38 cellular contexts compared by ENCODE assay signal in genomic region chr4:13169731-13170130, GRCh38.
"Had no signal": no experiment of that assay in that cellular context is flagged by ENCODE, and none has a peak within 500 bp of the region (broad histone marks: within the 10 kb centered on the region; RNA-seq: fewer than 3 reads in every experiment).

No MANE protein-coding gene starts in this region.

- H3K36me3 ChIP-seq: cardiac muscle cell, WERI-Rb-1 had no signal

- H3K4me1 Mint-ChIP-seq: activated CD4-positive, alpha-beta memory T cell treated with anti-CD3 and anti-CD28 coated beads, Interleukin-2, amount 10 ng/mL, durations not matched to agents 7 days and 5 days; activated CD4-positive, alpha-beta T cell treated with anti-CD3 and anti-CD28 coated beads for 36 hours; activated CD4-positive, alpha-beta T cell treated with anti-CD3 and anti-CD28 coated beads, Interleukin-2, amount 10 ng/mL, durations not matched to agents 7 days and 5 days; activated CD8-positive, alpha-beta memory T cell treated with anti-CD3 and anti-CD28 coated beads, Interleukin-2, amount 10 ng/mL, durations not matched to agents 7 days and 5 days; activated naive CD4-positive, alpha-beta T cell treated with anti-CD3 and anti-CD28 coated beads, Interleukin-2, amount 10 ng/mL, durations not matched to agents 7 days and 5 days; activated naive CD4-positive, alpha-beta T cell treated with anti-CD3 and anti-CD28 coated beads, Interleukin-2, amount 50 U/mL, for 24 hours; activated naive CD8-positive, alpha-beta T cell treated with anti-CD3 and anti-CD28 coated beads, Interleukin-2, amount 10 ng/mL, durations not matched to agents 7 days and 5 days; activated naive CD8-positive, alpha-beta T cell treated with anti-CD3 and anti-CD28 coated beads, Interleukin-2, amount 50 U/mL, for 24 hours; central memory CD8-positive, alpha-beta T cell had no signal

- H3K36me3 Mint-ChIP-seq: activated CD8-positive, alpha-beta memory T cell treated with anti-CD3 and anti-CD28 coated beads, Interleukin-2, amount 10 ng/mL, durations not matched to agents 7 days and 5 days; activated naive CD4-positive, alpha-beta T cell treated with anti-CD3 and anti-CD28 coated beads, Interleukin-2, amount 10 ng/mL, durations not matched to agents 7 days and 5 days; activated naive CD4-positive, alpha-beta T cell treated with anti-CD3 and anti-CD28 coated beads, Interleukin-2, amount 50 U/mL, for 24 hours; activated naive CD8-positive, alpha-beta T cell; activated naive CD8-positive, alpha-beta T cell treated with anti-CD3 and anti-CD28 coated beads, Interleukin-2, amount 10 ng/mL, durations not matched to agents 7 days and 5 days; brain; WTC11 had no signal

- H3K4me3 Mint-ChIP-seq: activated CD4-positive, alpha-beta memory T cell treated with anti-CD3 and anti-CD28 coated beads, Interleukin-2, amount 10 ng/mL, durations not matched to agents 7 days and 5 days; activated CD4-positive, alpha-beta T cell treated with anti-CD3 and anti-CD28 coated beads for 36 hours; activated CD4-positive, alpha-beta T cell treated with anti-CD3 and anti-CD28 coated beads, Interleukin-2, amount 10 ng/mL, durations not matched to agents 7 days and 5 days; activated CD8-positive, alpha-beta memory T cell treated with anti-CD3 and anti-CD28 coated beads, Interleukin-2, amount 10 ng/mL, durations not matched to agents 7 days and 5 days; activated CD8-positive, alpha-beta T cell treated with anti-CD3 and anti-CD28 coated beads, Interleukin-2, amount 10 ng/mL, durations not matched to agents 7 days and 5 days; activated naive CD4-positive, alpha-beta T cell treated with anti-CD3 and anti-CD28 coated beads, Interleukin-2, amount 10 ng/mL, durations not matched to agents 7 days and 5 days; activated naive CD4-positive, alpha-beta T cell treated with anti-CD3 and anti-CD28 coated beads, Interleukin-2, amount 50 U/mL, for 24 hours; activated naive CD8-positive, alpha-beta T cell; activated naive CD8-positive, alpha-beta T cell treated with anti-CD3 and anti-CD28 coated beads, Interleukin-2, amount 10 ng/mL, durations not matched to agents 7 days and 5 days; activated naive CD8-positive, alpha-beta T cell treated with anti-CD3 and anti-CD28 coated beads, Interleukin-2, amount 50 U/mL, for 24 hours; activated T-cell treated with anti-CD3 and anti-CD28 coated beads, Interleukin-2, amount 50 U/mL, for 24 hours; brain; central memory CD8-positive, alpha-beta T cell; T-helper 1 cell treated with Interleukin-12 subunit alpha and Interleukin-12 subunit beta and Interleukin-4 antibody, amounts not matched to agents 30 μg/mL and 1 μg/mL, for 36 hours; T-helper 2 cell treated with Interferon-gamma antibody and Interleukin-4, amounts not matched to agents 5 μg/mL and 100 μg/mL, for 36 hours; WTC11 had no signal

- FAIRE-seq: bronchial epithelial cell, TTC549 had no signal

- H3K9me3 Mint-ChIP-seq: activated CD4-positive, alpha-beta memory T cell treated with anti-CD3 and anti-CD28 coated beads, Interleukin-2, amount 10 ng/mL, durations not matched to agents 7 days and 5 days; activated naive CD4-positive, alpha-beta T cell treated with anti-CD3 and anti-CD28 coated beads, Interleukin-2, amount 10 ng/mL, durations not matched to agents 7 days and 5 days; activated naive CD4-positive, alpha-beta T cell treated with anti-CD3 and anti-CD28 coated beads, Interleukin-2, amount 50 U/mL, for 24 hours; activated naive CD8-positive, alpha-beta T cell treated with anti-CD3 and anti-CD28 coated beads, Interleukin-2, amount 50 U/mL, for 24 hours; activated T-cell treated with anti-CD3 and anti-CD28 coated beads, Interleukin-2, amount 50 U/mL, for 24 hours; activated T-helper 2 cell treated with anti-CD3 and anti-CD28 coated beads, Interferon-gamma antibody, Interleukin-2, Interleukin-4, amounts not matched to agents 10 μg/mL and 5 μg/mL and 100 μg/mL, durations not matched to agents 14 hours and 24 hours and 36 hours; brain; central memory CD8-positive, alpha-beta T cell; T-helper 1 cell treated with Interleukin-12 subunit alpha and Interleukin-12 subunit beta and Interleukin-4 antibody, amounts not matched to agents 30 μg/mL and 1 μg/mL, for 36 hours; T-helper 2 cell treated with Interferon-gamma antibody and Interleukin-4, amounts not matched to agents 5 μg/mL and 100 μg/mL, for 36 hours; WTC11 had no signal

- H3K27me3 ChIP-seq: cardiac muscle cell had no signal

- ATAC-seq: activated CD4-positive, alpha-beta T cell treated with anti-CD3 and anti-CD28 coated beads for 36 hours; activated CD4-positive, CD25-positive, alpha-beta regulatory T cell treated with anti-CD3 and anti-CD28 coated beads, Interleukin-2, amount 50 U/mL, for 24 hours; activated CD8-positive, alpha-beta memory T cell treated with anti-CD3 and anti-CD28 coated beads, Interleukin-2, amount 10 ng/mL, durations not matched to agents 7 days and 5 days; activated CD8-positive, alpha-beta T cell treated with anti-CD3 and anti-CD28 coated beads, Interleukin-2, amount 10 ng/mL, durations not matched to agents 7 days and 5 days; activated naive CD8-positive, alpha-beta T cell treated with anti-CD3 and anti-CD28 coated beads, Interleukin-2, amount 50 U/mL, for 24 hours; WTC11 had no signal

- H3K27ac ChIP-seq: cardiac muscle cell, WERI-Rb-1 had no signal

- H3K27me3 Mint-ChIP-seq: activated CD4-positive, alpha-beta memory T cell treated with anti-CD3 and anti-CD28 coated beads, Interleukin-2, amount 10 ng/mL, durations not matched to agents 7 days and 5 days; activated CD4-positive, alpha-beta T cell treated with anti-CD3 and anti-CD28 coated beads for 36 hours; activated CD4-positive, alpha-beta T cell treated with anti-CD3 and anti-CD28 coated beads, Interleukin-2, amount 10 ng/mL, durations not matched to agents 7 days and 5 days; activated CD8-positive, alpha-beta memory T cell treated with anti-CD3 and anti-CD28 coated beads, Interleukin-2, amount 10 ng/mL, durations not matched to agents 7 days and 5 days; activated naive CD4-positive, alpha-beta T cell treated with anti-CD3 and anti-CD28 coated beads, Interleukin-2, amount 10 ng/mL, durations not matched to agents 7 days and 5 days; activated naive CD4-positive, alpha-beta T cell treated with anti-CD3 and anti-CD28 coated beads, Interleukin-2, amount 50 U/mL, for 24 hours; activated naive CD8-positive, alpha-beta T cell; activated naive CD8-positive, alpha-beta T cell treated with anti-CD3 and anti-CD28 coated beads, Interleukin-2, amount 10 ng/mL, durations not matched to agents 7 days and 5 days; activated naive CD8-positive, alpha-beta T cell treated with anti-CD3 and anti-CD28 coated beads, Interleukin-2, amount 50 U/mL, for 24 hours; activated T-cell treated with anti-CD3 and anti-CD28 coated beads, Interleukin-2, amount 50 U/mL, for 24 hours; central memory CD8-positive, alpha-beta T cell had no signal

- DNase-seq: activated CD4-positive, alpha-beta memory T cell treated with anti-CD3 and anti-CD28 coated beads, Interleukin-2, amount 10 ng/mL, durations not matched to agents 7 days and 5 days; activated CD4-positive, alpha-beta T cell treated with anti-CD3 and anti-CD28 coated beads for 1 hour; activated CD4-positive, alpha-beta T cell treated with anti-CD3 and anti-CD28 coated beads for 36 hours; activated CD4-positive, alpha-beta T cell treated with anti-CD3 and anti-CD28 coated beads for 48 hours; activated CD4-positive, alpha-beta T cell treated with anti-CD3 and anti-CD28 coated beads, Interleukin-2, amount 10 ng/mL, durations not matched to agents 7 days and 5 days; activated CD4-positive, alpha-beta T cell treated with anti-CD3 and anti-CD28 coated beads, Interleukin-2, amount 50 U/mL, for 48 hours; activated CD4-positive, CD25-positive, alpha-beta regulatory T cell; activated CD8-positive, alpha-beta memory T cell treated with anti-CD3 and anti-CD28 coated beads for 24 hours; activated CD8-positive, alpha-beta memory T cell treated with anti-CD3 and anti-CD28 coated beads, Interleukin-2, amount 10 ng/mL, durations not matched to agents 7 days and 5 days; activated CD8-positive, alpha-beta memory T cell treated with anti-CD3 and anti-CD28 coated beads, Interleukin-2, amount 50 U/mL, for 48 hours; activated CD8-positive, alpha-beta T cell treated with anti-CD3 and anti-CD28 coated beads, Interleukin-2, amount 10 ng/mL, durations not matched to agents 7 days and 5 days; activated effector memory CD4-positive, alpha-beta T cell treated with Interleukin-2 at 50 U/mL for 16 hours; activated gamma-delta T cell; activated naive CD4-positive, alpha-beta T cell treated with anti-CD3 and anti-CD28 coated beads, Interleukin-2, amount 10 ng/mL, durations not matched to agents 7 days and 5 days; activated naive CD4-positive, alpha-beta T cell treated with Interleukin-2 at 50 U/mL for 16 hours; activated naive CD8-positive, alpha-beta T cell treated with anti-CD3 and anti-CD28 coated beads, Interleukin-2, amount 10 ng/mL, durations not matched to agents 7 days and 5 days; activated naive CD8-positive, alpha-beta T cell treated with anti-CD3 and anti-CD28 coated beads, Interleukin-2, amount 50 U/mL, for 24 hours; activated T-cell treated with anti-CD3 and anti-CD28 coated beads, Interleukin-2, amount 50 U/mL, for 24 hours; activated T-cell treated with anti-CD3 and anti-CD28 coated beads, Interleukin-2, amount 50 U/mL, for 48 hours; aorta; caudate nucleus; cerebellar nuclear complex; T-helper 1 cell; T-helper 2 cell; T-helper 9 cell; WERI-Rb-1 had no signal

- H3K27ac Mint-ChIP-seq: activated CD4-positive, alpha-beta memory T cell treated with anti-CD3 and anti-CD28 coated beads, Interleukin-2, amount 10 ng/mL, durations not matched to agents 7 days and 5 days; activated CD4-positive, alpha-beta T cell treated with anti-CD3 and anti-CD28 coated beads for 36 hours; activated CD4-positive, alpha-beta T cell treated with anti-CD3 and anti-CD28 coated beads, Interleukin-2, amount 10 ng/mL, durations not matched to agents 7 days and 5 days; activated CD8-positive, alpha-beta memory T cell treated with anti-CD3 and anti-CD28 coated beads, Interleukin-2, amount 10 ng/mL, durations not matched to agents 7 days and 5 days; activated CD8-positive, alpha-beta T cell treated with anti-CD3 and anti-CD28 coated beads, Interleukin-2, amount 10 ng/mL, durations not matched to agents 7 days and 5 days; activated naive CD4-positive, alpha-beta T cell treated with anti-CD3 and anti-CD28 coated beads, Interleukin-2, amount 10 ng/mL, durations not matched to agents 7 days and 5 days; activated naive CD4-positive, alpha-beta T cell treated with anti-CD3 and anti-CD28 coated beads, Interleukin-2, amount 50 U/mL, for 24 hours; activated naive CD8-positive, alpha-beta T cell; activated naive CD8-positive, alpha-beta T cell treated with anti-CD3 and anti-CD28 coated beads, Interleukin-2, amount 10 ng/mL, durations not matched to agents 7 days and 5 days; activated naive CD8-positive, alpha-beta T cell treated with anti-CD3 and anti-CD28 coated beads, Interleukin-2, amount 50 U/mL, for 24 hours; activated T-cell treated with anti-CD3 and anti-CD28 coated beads, Interleukin-2, amount 50 U/mL, for 24 hours; activated T-helper 2 cell treated with anti-CD3 and anti-CD28 coated beads, Interferon-gamma antibody, Interleukin-2, Interleukin-4, amounts not matched to agents 10 μg/mL and 5 μg/mL and 100 μg/mL, durations not matched to agents 14 hours and 24 hours and 36 hours; brain; T-helper 1 cell treated with Interleukin-12 subunit alpha and Interleukin-12 subunit beta and Interleukin-4 antibody, amounts not matched to agents 30 μg/mL and 1 μg/mL, for 36 hours; T-helper 2 cell treated with Interferon-gamma antibody and Interleukin-4, amounts not matched to agents 5 μg/mL and 100 μg/mL, for 36 hours; WTC11 had no signal

- H3K4me3 ChIP-seq: cardiac muscle cell had no signal
